Comparison of ENCODE assay signal across 8 cellular contexts in the genomic region with DNA sequence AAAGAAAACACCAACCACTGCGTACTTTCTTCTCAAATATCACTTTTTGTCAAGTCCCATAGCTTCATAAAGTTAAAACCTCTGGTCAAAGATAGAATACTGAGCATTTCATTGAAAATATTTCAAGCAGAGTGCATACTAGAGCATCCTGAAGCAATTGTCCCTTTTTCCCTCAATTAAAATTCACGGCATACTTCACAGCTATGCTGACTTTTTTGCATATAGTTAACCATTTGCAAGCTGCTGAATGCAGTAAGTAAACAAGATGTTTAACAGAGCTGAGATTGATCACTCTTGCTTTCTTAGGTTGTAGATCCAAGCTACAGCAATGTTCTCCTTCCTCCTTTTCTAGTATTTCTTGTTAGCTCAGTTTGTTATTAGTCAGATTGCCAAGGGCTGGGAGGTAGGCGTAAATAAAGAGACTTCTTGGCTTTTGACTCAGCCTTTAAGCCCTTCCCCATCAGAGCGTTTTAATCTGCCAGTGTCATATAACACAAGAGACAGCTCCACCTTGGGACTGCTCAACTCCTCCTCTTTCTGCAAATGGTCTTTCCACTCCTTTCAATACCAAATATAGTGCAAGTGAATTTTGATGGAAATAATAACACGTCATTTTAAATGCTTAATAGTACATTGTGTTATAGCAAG. TPM values are rescaled to one million over a fixed set of nuclear protein-coding genes. Genes with fewer than 3 reads are reported as not detected.
DNase-seq lines count a peak whose midpoint lies in the region; ATAC-seq and TF ChIP-seq lines count a peak whose summit lies in the region.

A gene with protein sequence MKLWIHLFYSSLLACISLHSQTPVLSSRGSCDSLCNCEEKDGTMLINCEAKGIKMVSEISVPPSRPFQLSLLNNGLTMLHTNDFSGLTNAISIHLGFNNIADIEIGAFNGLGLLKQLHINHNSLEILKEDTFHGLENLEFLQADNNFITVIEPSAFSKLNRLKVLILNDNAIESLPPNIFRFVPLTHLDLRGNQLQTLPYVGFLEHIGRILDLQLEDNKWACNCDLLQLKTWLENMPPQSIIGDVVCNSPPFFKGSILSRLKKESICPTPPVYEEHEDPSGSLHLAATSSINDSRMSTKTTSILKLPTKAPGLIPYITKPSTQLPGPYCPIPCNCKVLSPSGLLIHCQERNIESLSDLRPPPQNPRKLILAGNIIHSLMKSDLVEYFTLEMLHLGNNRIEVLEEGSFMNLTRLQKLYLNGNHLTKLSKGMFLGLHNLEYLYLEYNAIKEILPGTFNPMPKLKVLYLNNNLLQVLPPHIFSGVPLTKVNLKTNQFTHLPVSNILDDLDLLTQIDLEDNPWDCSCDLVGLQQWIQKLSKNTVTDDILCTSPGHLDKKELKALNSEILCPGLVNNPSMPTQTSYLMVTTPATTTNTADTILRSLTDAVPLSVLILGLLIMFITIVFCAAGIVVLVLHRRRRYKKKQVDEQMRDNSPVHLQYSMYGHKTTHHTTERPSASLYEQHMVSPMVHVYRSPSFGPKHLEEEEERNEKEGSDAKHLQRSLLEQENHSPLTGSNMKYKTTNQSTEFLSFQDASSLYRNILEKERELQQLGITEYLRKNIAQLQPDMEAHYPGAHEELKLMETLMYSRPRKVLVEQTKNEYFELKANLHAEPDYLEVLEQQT (minus strand): TSS at position 421 of the 648 bp plus-strand sequence. CDS start 2,911 bp downstream, outside the sequence.

- no peaks in the 10 kb centered on the region for H3K27me3 Mint-ChIP-seq in CD4-positive, alpha-beta memory T cell

- peak within 1 kb of the TSS; percentile 35 for H2AFZ ChIP-seq in mammary epithelial cell (ENCODE audit: low read depth, low read length)

- peak; percentile 39 for DNase-seq in Daoy (ENCODE audit: low read depth)
- DNase-seq in NCI-H2107 treated with DMSO at 0.1 percent for 48 hours (lab: John Stamatoyannopoulos, UW; ENCODE audit: unreplicated experiment) = peak; percentile 71
- peak; percentile 94 for DNase-seq in mammary epithelial cell
- DNase-seq in CD4-positive, alpha-beta memory T cell = no peak

- peaks cover 0 to 4% (median 0%) of the 10 kb centered on the region in 8 donors for H3K9me3 Mint-ChIP-seq in CD4-positive, alpha-beta memory T cell

- H3K4me1 Mint-ChIP-seq in CD4-positive, alpha-beta memory T cell = no peaks in the 10 kb centered on the region

- WGBS in mammary epithelial cell (ENCODE audit: low coverage, missing lambda C conversion rate) = 6% methylated on average over 5 of the region's 5 CpGs

- H3K27me3 ChIP-seq in mammary epithelial cell (ENCODE audit: insufficient read depth, low read length) (no peaks in the 10 kb centered on the region), muscle layer of duodenum (ENCODE audit: low read depth, low read length) (no peaks in the 10 kb centered on the region)
- no peaks in the 10 kb centered on the region for H3K27me3 ChIP-seq in CD4-positive, alpha-beta memory T cell (ENCODE audit: insufficient read depth, low read length)

- intact Hi-C loops in mammary epithelial cell (cut with micrococcal nuclease) = loop anchor here (1.0 to 5.0 kb wide), 3 partner anchors 216 to 432 kb away; no protein-coding TSS in a partner anchor
- intact Hi-C loops in CD4-positive, alpha-beta memory T cell (cut with micrococcal nuclease) = no loop called here

- CTCF ChIA-PET in mammary epithelial cell (lab: Charles Lee; ENCODE audit: low non-redundant PET) = interaction anchor here (0.6 to 0.7 kb wide), 2 partner anchors 282 to 289 kb away, joined by 3 to 11 read pairs; no protein-coding TSS in a partner anchor
- CTCF ChIA-PET in CD4-positive, alpha-beta memory T cell (lab: Charles Lee; ENCODE audit: partially characterized antibody) = no interaction called here

- no peak for ATAC-seq in GM18517 (IDR thresholded peaks at IDR 0.05; ENCODE audit: unreplicated experiment)
- no peak for ATAC-seq in GM21515 (IDR thresholded peaks at IDR 0.05; ENCODE audit: unreplicated experiment)
- ATAC-seq in HG03196 (IDR thresholded peaks at IDR 0.05; ENCODE audit: unreplicated experiment) = no peak

- H3K4me1 ChIP-seq in mammary epithelial cell (ENCODE audit: insufficient read depth, low read length) (peaks cover 5% of the 10 kb centered on the region), muscle layer of duodenum (ENCODE audit: control insufficient read depth in 1 of 2, insufficient read depth in 2 of 2, low read length in 2 of 2) (peaks cover 0 to 3% of the 10 kb centered on the region in 2 donors)
- no peaks in the 10 kb centered on the region for H3K4me1 ChIP-seq in CD4-positive, alpha-beta memory T cell (ENCODE audit: insufficient read depth, low read length)

- H3K79me2 ChIP-seq in mammary epithelial cell (ENCODE audit: insufficient read depth, low read length) = peaks cover 33% of the 10 kb centered on the region

- peak in 1 of 2 donors; percentile 53 for TF ChIP-seq CTCF in mammary epithelial cell (conservative IDR thresholded peaks at IDR 0.05 in 1 of 2, IDR thresholded peaks at IDR 0.05 in 1 of 2; ENCODE audit: extremely low read depth in 1 of 2, insufficient read depth in 1 of 2, low read depth in 1 of 2, low read length in 2 of 2)

- POLR2A ChIA-PET in CD4-positive, alpha-beta memory T cell (lab: Charles Lee; ENCODE audit: partially characterized antibody) = no interaction called here

- H3K9me3 ChIP-seq in mammary epithelial cell (replicated peaks; ENCODE audit: insufficient read depth, low read length) (no peaks in the 10 kb centered on the region), muscle layer of duodenum (ENCODE audit: control insufficient read depth in 1 of 2, low read length in 2 of 2) (no peaks in the 10 kb centered on the region)
- H3K9me3 ChIP-seq in CD4-positive, alpha-beta memory T cell (ENCODE audit: control insufficient read depth in 1 of 2, low read length in 2 of 2) = no peaks in the 10 kb centered on the region

- H3K4me3 ChIP-seq in mammary epithelial cell (replicated peaks in 1 of 3; ENCODE audit: insufficient read depth in 1 of 3, low read depth in 2 of 3, low read length in 3 of 3) (peak within 1 kb of the TSS; percentile 47 to 78 (median 63)), muscle layer of duodenum (ENCODE audit: low read depth in 1 of 2, low read length in 2 of 2) (peak within 1 kb of the TSS; percentile 45)
- no peak within 1 kb of the TSS for H3K4me3 ChIP-seq in CD4-positive, alpha-beta memory T cell (ENCODE audit: low read length in 2 of 2)

- in situ Hi-C loops in mammary epithelial cell (cut with MboI; ENCODE audit: low sequenced_read_pairs in 2 of 2) = loop anchor here in 1 of 2 donors (25.0 kb wide), 1 partner anchor 562 kb away; no protein-coding TSS in a partner anchor

- peak within 1 kb of the TSS; percentile 46 for H3K9ac ChIP-seq in mammary epithelial cell (ENCODE audit: insufficient read depth, low read length)

- H3K36me3 Mint-ChIP-seq in CD4-positive, alpha-beta memory T cell = no peaks in the 10 kb centered on the region

- BruUV-seq in mammary epithelial cell (replicated peaks; lab: Mats Ljungman, UMichigan) = TSS peak; percentile 54

- H3K4me2 ChIP-seq in mammary epithelial cell (ENCODE audit: insufficient read depth, low read depth, low read length) = peak within 1 kb of the TSS; percentile 79

- H3K27ac Mint-ChIP-seq in CD4-positive, alpha-beta memory T cell = no peak within 1 kb of the TSS

- no peak within 1 kb of the TSS for H3K4me3 Mint-ChIP-seq in CD4-positive, alpha-beta memory T cell

- H3K36me3 ChIP-seq in mammary epithelial cell (ENCODE audit: insufficient read depth, low read length) (no peaks in the 10 kb centered on the region), muscle layer of duodenum (ENCODE audit: control insufficient read depth in 1 of 2, insufficient read depth in 2 of 2, low read length in 2 of 2) (no peaks in the 10 kb centered on the region)
- H3K36me3 ChIP-seq in CD4-positive, alpha-beta memory T cell (ENCODE audit: insufficient read depth, low read length) = no peaks in the 10 kb centered on the region

- no peaks in the 10 kb centered on the region for H4K20me1 ChIP-seq in mammary epithelial cell (ENCODE audit: insufficient read depth, low read length)

- H3K27ac ChIP-seq in mammary epithelial cell (ENCODE audit: insufficient read depth, low read depth, low read length) (peak within 1 kb of the TSS; percentile 38), muscle layer of duodenum (ENCODE audit: low read length) (no peak within 1 kb of the TSS)
- H3K27ac ChIP-seq in CD4-positive, alpha-beta memory T cell (ENCODE audit: low read depth, low read length) = no peak within 1 kb of the TSS

- dilution Hi-C loops in mammary epithelial cell (cut with HindIII; ENCODE audit: low sequenced_read_pairs) = no loop called here

RNA-seq across cellular contexts. Expression of the gene that starts here (rescaled TPM):
- total RNA-seq in Daoy (2014; rRNA removed; shearing (Covaris generic)) = not detected in 2 replicates
- total RNA-seq in mammary epithelial cell = 10 to 100 TPM in 1 of 2 donors, 1 to 10 TPM in 1; 7.2 to 20.3 TPM
- polyA plus RNA-seq in mammary epithelial cell = 10.8 TPM
- polyA minus RNA-seq in mammary epithelial cell = 13.6 TPM
- total RNA-seq in CD4-positive, alpha-beta memory T cell = not detected
- not detected for polyA plus RNA-seq in CD4-positive, alpha-beta memory T cell

Comparison
In these comparisons a context has a peak if more than half of its experiments do, and no peak if none do; other contexts are left out.
1. RNA of the gene that starts here (polyA plus RNA-seq): 10.8 TPM in mammary epithelial cell (single experiment); not detected in CD4-positive, alpha-beta memory T cell; every median in the first group is over 10 times any median in the second.
2. Peak in DNase-seq in Daoy; RNA of the gene not detected or under 1 TPM.
3. DNase-seq: peak in NCI-H2107 treated with DMSO at 0.1 percent for 48 hours (single experiment) and mammary epithelial cell (single experiment); none in CD4-positive, alpha-beta memory T cell (0 of 5).
4. H3K4me3 ChIP-seq: peak in mammary epithelial cell (3 of 3) and muscle layer of duodenum (2 of 2); none in CD4-positive, alpha-beta memory T cell (0 of 2).